ENCODE assay signal across 21 cellular contexts in genomic region chr12:131644481-131644880, GRCh38.
A peak's percentile ranks its signal among the peaks of the same experiment; 100 is the strongest.
DNase-seq lines count a peak whose midpoint lies in the region; ATAC-seq, FAIRE-seq and TF ChIP-seq lines count a peak whose summit lies in the region.
"Had no signal": no experiment of that assay in that cellular context is flagged by ENCODE, and none has a peak within 500 bp of the region (broad histone marks: within the 10 kb centered on the region; RNA-seq: fewer than 3 reads in every experiment).

No MANE protein-coding gene starts in this region.

- FAIRE-seq in endothelial cell of umbilical vein (lab: Jason Lieb, UNC) (no peak), frontal cortex (lab: Jason Lieb, UNC) (no peak)
- FAIRE-seq: A204.1, GM12891, GM19239 had no signal

- TF ChIP-seq CTCF in Panc1 (IDR thresholded peaks at IDR 0.05): no peak
- no peak for TF ChIP-seq CTCF in endothelial cell of umbilical vein (IDR thresholded peaks at IDR 0.05; ENCODE audit: extremely low read depth in 1 of 2, insufficient read depth in 1 of 2, low read depth in 1 of 2, low read length in 2 of 2)
- TF ChIP-seq CTCF in colonic mucosa (IDR thresholded peaks at IDR 0.05): no peak

- no peak overlapping the region for H3K4me3 ChIP-seq in Panc1 (ENCODE audit: low read depth in 2 of 2, low read length in 2 of 2)
- no peak overlapping the region for H3K4me3 ChIP-seq in endothelial cell of umbilical vein (replicated peaks in 1 of 3; ENCODE audit: insufficient read depth in 1 of 3, low read depth in 1 of 3, low read length in 3 of 3)
- H3K4me3 ChIP-seq in neuronal stem cell (ENCODE audit: low read length in 2 of 2): no peak overlapping the region
- H3K4me3 ChIP-seq in colonic mucosa: no peak overlapping the region
- H3K4me3 ChIP-seq: HAP-1 had no signal

- no peak overlapping the region for H2BK120ac ChIP-seq in neuronal stem cell (ENCODE audit: low read depth, low read length)

- no peak for TF ChIP-seq POLR2A in endothelial cell of umbilical vein (IDR thresholded peaks at IDR 0.05; ENCODE audit: low read depth, low read length)

- H3K4ac ChIP-seq in neuronal stem cell (ENCODE audit: low read length): no peak overlapping the region

- H2BK12ac ChIP-seq in neuronal stem cell (ENCODE audit: low read length): no peak overlapping the region

- no peak overlapping the region for H2AFZ ChIP-seq in endothelial cell of umbilical vein (ENCODE audit: low read depth, low read length)
- H2AFZ ChIP-seq in neuronal stem cell (ENCODE audit: low read length): no peak overlapping the region

- no CpG with 5 or more reads among the region's 1 CpG for WGBS in neuronal stem cell (ENCODE audit: extremely low coverage in 2 of 2, insufficient read length in 2 of 2, insufficient replicate concordance in 1 of 2), 2 donors

- no peaks in the 10 kb centered on the region for H3K79me1 ChIP-seq in neuronal stem cell (ENCODE audit: low read depth, low read length)

- H3K4me1 ChIP-seq in Panc1 (ENCODE audit: control insufficient read depth, insufficient read depth, low read length) (no peaks in the 10 kb centered on the region), endothelial cell of umbilical vein (ENCODE audit: control insufficient read depth, extremely low read depth, insufficient read depth, low read length) (no peaks in the 10 kb centered on the region), neuronal stem cell (ENCODE audit: control insufficient read depth in 2 of 2, insufficient read depth in 1 of 2, low read depth in 1 of 2, low read length in 2 of 2) (peaks cover 3 to 18% of the 10 kb centered on the region in 2 donors), colonic mucosa (no peaks in the 10 kb centered on the region)
- H3K4me1 ChIP-seq: BE2C, HAP-1 had no signal

- dilution Hi-C loops in endothelial cell of umbilical vein (cut with MboI; ENCODE audit: extremely low pct_ligation_motif_present, low sequenced_read_pairs): no loop called here

- H4K91ac ChIP-seq in neuronal stem cell (ENCODE audit: low read depth, low read length, poor library complexity): no peak overlapping the region

- H2BK15ac ChIP-seq in neuronal stem cell (ENCODE audit: low read length): no peak overlapping the region

- no peaks in the 10 kb centered on the region for H3K9me1 ChIP-seq in endothelial cell of umbilical vein (replicated peaks; ENCODE audit: control insufficient read depth, extremely low read depth, insufficient read depth, low read length)

- DNase-seq in Panc1 (ENCODE audit: low read depth, low spot score): no peak
- DNase-seq in endothelial cell of umbilical vein (ENCODE audit: low read depth, low spot score): peak; percentile 0
- DNase-seq in neuronal stem cell (ENCODE audit: low spot score): no peak
- no peak for DNase-seq in frontal cortex (ENCODE audit: low spot score in 2 of 2)
- DNase-seq in colonic mucosa: no peak
- DNase-seq: ACHN; BE2C; CD4-positive, CD25-positive, alpha-beta regulatory T cell; CD8-positive, alpha-beta memory T cell; COR-L47; DMS 273 treated with DMSO at 0.1 percent for 48 hours; DMS53; DND-41; EL; GOT3 had no signal

- H3K27me3 ChIP-seq in Panc1 (ENCODE audit: control insufficient read depth, insufficient read depth, low read length) (no peaks in the 10 kb centered on the region; the same call in 1 of the 2 replicates), endothelial cell of umbilical vein (ENCODE audit: control insufficient read depth in 2 of 2, insufficient read depth in 2 of 2, low read length in 2 of 2) (no peaks in the 10 kb centered on the region), neuronal stem cell (ENCODE audit: control insufficient read depth in 3 of 3, insufficient read depth in 3 of 3, low read depth in 1 of 3, low read length in 3 of 3) (peaks cover 0 to 7% (median 0%) of the 10 kb centered on the region in 3 experiments), colonic mucosa (no peaks in the 10 kb centered on the region)
- H3K27me3 ChIP-seq: BE2C had no signal

- H3K9ac ChIP-seq in endothelial cell of umbilical vein (replicated peaks; ENCODE audit: extremely low read depth, insufficient read depth, low read length): no peak overlapping the region
- H3K9ac ChIP-seq in neuronal stem cell (ENCODE audit: low read depth, low read length, poor library complexity): no peak overlapping the region
- H3K9ac ChIP-seq in colonic mucosa (ENCODE audit: low read depth in 2 of 2, low read length in 2 of 2): no peak overlapping the region

- H3K18ac ChIP-seq in neuronal stem cell (ENCODE audit: low read length): peak overlapping the region; percentile 57

- H3K4me2 ChIP-seq in endothelial cell of umbilical vein (ENCODE audit: insufficient read depth, low read length): no peak overlapping the region
- no peak overlapping the region for H3K4me2 ChIP-seq in neuronal stem cell (ENCODE audit: insufficient read depth, low read length, poor library complexity, severe bottlenecking)

- in situ Hi-C loops in Panc1 (cut with HindIII; ENCODE audit: low pct_unique_long_range_greater_than_20kb, low sequenced_read_pairs): no loop called here

- H2BK5ac ChIP-seq in neuronal stem cell (ENCODE audit: low read length): no peak overlapping the region

- CTCF ChIA-PET in Panc1 (lab: Charles Lee) (no interaction called here), endothelial cell of umbilical vein (lab: Charles Lee) (no interaction called here)

- no peak overlapping the region for H3K27ac ChIP-seq in Panc1 (ENCODE audit: low read length)
- no peak overlapping the region for H3K27ac ChIP-seq in endothelial cell of umbilical vein (ENCODE audit: insufficient read depth, low read depth, low read length)
- no peak overlapping the region for H3K27ac ChIP-seq in neuronal stem cell (replicated peaks; ENCODE audit: low read length)
- no peak overlapping the region for H3K27ac ChIP-seq in colonic mucosa

- POLR2A ChIA-PET in Panc1 (lab: Charles Lee) (no interaction called here), endothelial cell of umbilical vein (lab: Charles Lee) (no interaction called here)

- ATAC-seq in Panc1 (0 out of 2 replicates have a peak, but pooled peaks have one; percentile 10), HG03159 (IDR thresholded peaks at IDR 0.05; ENCODE audit: unreplicated experiment) (no peak), GM21360 (IDR thresholded peaks at IDR 0.05; ENCODE audit: unreplicated experiment) (no peak)

- no peaks in the 10 kb centered on the region for H4K20me1 ChIP-seq in endothelial cell of umbilical vein (replicated peaks; ENCODE audit: control insufficient read depth, extremely low read depth, insufficient read depth, low read length)

- no peak overlapping the region for H3K23ac ChIP-seq in neuronal stem cell (ENCODE audit: low read depth, low read length, poor library complexity)

- BruUV-seq in Panc1 (replicated peaks; lab: Mats Ljungman, UMichigan) (no TSS peak), endothelial cell of umbilical vein (replicated peaks; lab: Mats Ljungman, UMichigan) (no TSS peak)

- H3K36me3 ChIP-seq in Panc1 (ENCODE audit: control insufficient read depth, insufficient read depth, low read length): no peaks in the 10 kb centered on the region
- H3K36me3 ChIP-seq in endothelial cell of umbilical vein (ENCODE audit: control insufficient read depth in 2 of 2, extremely low read depth in 1 of 2, insufficient read depth in 2 of 2, low read length in 2 of 2): no peaks in the 10 kb centered on the region
- no peaks in the 10 kb centered on the region for H3K36me3 ChIP-seq in neuronal stem cell (replicated peaks in 1 of 2; ENCODE audit: control insufficient read depth in 2 of 2, insufficient read depth in 2 of 2, low read length in 2 of 2)
- H3K36me3 ChIP-seq in colonic mucosa: no peaks in the 10 kb centered on the region
- H3K36me3 ChIP-seq: BE2C, HAP-1 had no signal

- H2AK5ac ChIP-seq in neuronal stem cell (ENCODE audit: low read depth, low read length): no peak overlapping the region

- no peak overlapping the region for H3K14ac ChIP-seq in neuronal stem cell (ENCODE audit: low read length)

- no peak overlapping the region for H4K8ac ChIP-seq in neuronal stem cell (ENCODE audit: low read depth, low read length)

- no peaks in the 10 kb centered on the region for H3K9me3 ChIP-seq in Panc1 (ENCODE audit: control insufficient read depth, insufficient read depth, low read depth, low read length)
- H3K9me3 ChIP-seq in endothelial cell of umbilical vein (replicated peaks; ENCODE audit: control insufficient read depth, insufficient read depth, low read length): no peaks in the 10 kb centered on the region
- no peaks in the 10 kb centered on the region for H3K9me3 ChIP-seq in neuronal stem cell (replicated peaks in 1 of 2; ENCODE audit: control insufficient read depth in 2 of 2, insufficient read depth in 1 of 2, low read depth in 1 of 2, low read length in 2 of 2)
- no peaks in the 10 kb centered on the region for H3K9me3 ChIP-seq in colonic mucosa
- H3K9me3 ChIP-seq: BE2C, HAP-1 had no signal

- H3K79me2 ChIP-seq in endothelial cell of umbilical vein (ENCODE audit: control insufficient read depth, insufficient read depth, low read length): no peaks in the 10 kb centered on the region

- intact Hi-C loops in Panc1 (cut with micrococcal nuclease; ENCODE audit: unreplicated experiment): loop anchor here (5.0 kb wide), 1 partner anchor 332 kb away; no protein-coding TSS in a partner anchor
- intact Hi-C loops in endothelial cell of umbilical vein (cut with micrococcal nuclease): no loop called here
- intact Hi-C loops in colonic mucosa (cut with DNase I): no loop called here

TF ChIP-seq in endothelial cell of umbilical vein, 7 proteins besides CTCF, POLR2A, EP300 and RAD21:
- TF ChIP-seq GATA2 (IDR thresholded peaks at IDR 0.05; ENCODE audit: insufficient read depth, insufficient read length, low read depth, low read length) (no peak), EZH2 (IDR thresholded peaks at IDR 0.05; ENCODE audit: borderline replicate concordance, low read depth, low read length, severe bottlenecking) (no peak), MAX (IDR thresholded peaks at IDR 0.05; ENCODE audit: insufficient read depth, insufficient read length) (no peak), JUN (IDR thresholded peaks at IDR 0.05; ENCODE audit: borderline replicate concordance, insufficient read depth, insufficient read length, low read depth) (no peak), FOS (IDR thresholded peaks at IDR 0.05; ENCODE audit: borderline replicate concordance, insufficient read depth, low read length) (no peak), MYC (IDR thresholded peaks at IDR 0.05; ENCODE audit: low read depth, low read length) (no peak), POLR2AphosphoS5 (IDR thresholded peaks at IDR 0.05; ENCODE audit: insufficient read depth, low read depth, low read length) (no peak)
